In genomic region chr17:7191571-7192270, GRCh38 we compare ENCODE assay signal across 8 cellular contexts. TPM values are rescaled to one million over a fixed set of nuclear protein-coding genes. Genes with fewer than 3 reads are reported as not detected.
DNase-seq lines count a peak whose midpoint lies in the region; ATAC-seq, FAIRE-seq and TF ChIP-seq lines count a peak whose summit lies in the region.

No MANE protein-coding gene starts in this region.

- H3K36me3 ChIP-seq in Karpas-422 (ENCODE audit: insufficient read depth, low read length): no peaks in the 10 kb centered on the region
- H3K36me3 ChIP-seq in K562 (ENCODE audit: control insufficient read depth, insufficient read depth, low read length): peaks cover 17% of the 10 kb centered on the region; the same call in 1 of the 3 replicates
- no peaks in the 10 kb centered on the region for H3K36me3 ChIP-seq in CD8-positive, alpha-beta memory T cell (ENCODE audit: insufficient read depth, low read length)

- TF ChIP-seq CTCF in K562 (IDR thresholded peaks at IDR 0.05 in 2 of 3, conservative IDR thresholded peaks at IDR 0.05 in 1 of 3; ENCODE audit: insufficient read depth in 2 of 3, low read depth in 1 of 3, low read length in 3 of 3) (no peak), mesothelial cell of epicardium (IDR thresholded peaks at IDR 0.05; ENCODE audit: unreplicated experiment) (no peak)

- H3K9me3 Mint-ChIP-seq in mesothelial cell of epicardium: no peaks in the 10 kb centered on the region
- no peaks in the 10 kb centered on the region for H3K9me3 Mint-ChIP-seq in CD8-positive, alpha-beta memory T cell

- TF ChIP-seq RAD21 in K562 (CRISPR knock-in tag; conservative IDR thresholded peaks at IDR 0.05 in 1 of 2, IDR thresholded peaks at IDR 0.05 in 1 of 2): no peak

- intact Hi-C loops in K562 (cut with micrococcal nuclease): no loop called here
- intact Hi-C loops in posterior vena cava (cut with DNase I): no loop called here

- no peak overlapping the region for H3K4me3 Mint-ChIP-seq in mesothelial cell of epicardium
- no peak overlapping the region for H3K4me3 Mint-ChIP-seq in CD8-positive, alpha-beta memory T cell

- H3K4me1 ChIP-seq in Karpas-422 (ENCODE audit: low read length) (no peaks in the 10 kb centered on the region), K562 (replicated peaks in 1 of 2; ENCODE audit: control insufficient read depth in 2 of 2, insufficient read depth in 2 of 2, low read length in 2 of 2) (peaks cover 3 to 6% of the 10 kb centered on the region in 2 experiments; a peak in 3 of 5 replicates)
- H3K4me1 ChIP-seq in CD8-positive, alpha-beta memory T cell (ENCODE audit: insufficient read depth, low read length): no peaks in the 10 kb centered on the region

- CTCF ChIA-PET in K562 (lab: Yijun Ruan, JAX; ENCODE audit: low intra/inter-chr PET ratio): no interaction called here
- CTCF ChIA-PET in CD8-positive, alpha-beta memory T cell (lab: Charles Lee): no interaction called here

- no peak for TF ChIP-seq POLR2A in K562 (conservative IDR thresholded peaks at IDR 0.05)

- 98% methylated on average over 6 of the region's 26 CpGs for WGBS in K562 (ENCODE audit: insufficient coverage, low coverage, missing lambda C conversion rate)

- POLR2A ChIA-PET in K562 (lab: Yijun Ruan, JAX): no interaction called here
- POLR2A ChIA-PET in CD8-positive, alpha-beta memory T cell (lab: Charles Lee): no interaction called here

- no peak overlapping the region for H2AFZ ChIP-seq in Karpas-422 (ENCODE audit: low read length)
- H2AFZ ChIP-seq in K562 (ENCODE audit: low read depth, low read length): no peak overlapping the region

- peaks cover 2% of the 10 kb centered on the region for H3K4me1 Mint-ChIP-seq in mesothelial cell of epicardium
- H3K4me1 Mint-ChIP-seq in CD8-positive, alpha-beta memory T cell: no peaks in the 10 kb centered on the region

- H3K9me1 ChIP-seq in K562 (ENCODE audit: control insufficient read depth, insufficient read depth, low read length): no peaks in the 10 kb centered on the region

- H3K27me3 Mint-ChIP-seq in mesothelial cell of epicardium (ENCODE audit: low read depth): no peaks in the 10 kb centered on the region
- peaks cover 0 to 2% of the 10 kb centered on the region in 2 donors for H3K27me3 Mint-ChIP-seq in CD8-positive, alpha-beta memory T cell

- peaks cover 27% of the 10 kb centered on the region for H3K36me3 Mint-ChIP-seq in mesothelial cell of epicardium
- H3K36me3 Mint-ChIP-seq in CD8-positive, alpha-beta memory T cell: peaks cover 0 to 6% (median 0%) of the 10 kb centered on the region in 3 donors

- no peak for FAIRE-seq in K562 (lab: Jason Lieb, UNC)

- ATAC-seq in K562: peak; percentile 93

- H3K9ac ChIP-seq in Karpas-422 (ENCODE audit: low read length) (no peak overlapping the region), K562 (ENCODE audit: insufficient read depth in 1 of 2, low read depth in 2 of 2, low read length in 2 of 2) (no peak overlapping the region)

- H3K79me2 ChIP-seq in Karpas-422 (ENCODE audit: low read length): no peaks in the 10 kb centered on the region
- no peaks in the 10 kb centered on the region for H3K79me2 ChIP-seq in K562 (ENCODE audit: control insufficient read depth, insufficient read depth, low read length)

- TF ChIP-seq EP300 in K562 (IDR thresholded peaks at IDR 0.05; ENCODE audit: low read length): no peak

- no peaks in the 10 kb centered on the region for H4K20me1 ChIP-seq in Karpas-422 (ENCODE audit: insufficient read depth, low read depth, low read length)
- no peaks in the 10 kb centered on the region for H4K20me1 ChIP-seq in K562 (replicated peaks; ENCODE audit: control insufficient read depth, insufficient read depth, low read length)

- no peaks in the 10 kb centered on the region for H3K27me3 ChIP-seq in Karpas-422 (ENCODE audit: low read length)
- no peaks in the 10 kb centered on the region for H3K27me3 ChIP-seq in K562 (ENCODE audit: control insufficient read depth in 2 of 2, insufficient read depth in 2 of 2, low read length in 2 of 2)
- H3K27me3 ChIP-seq in CD8-positive, alpha-beta memory T cell (ENCODE audit: insufficient read depth, low read length, poor library complexity, severe bottlenecking): no peaks in the 10 kb centered on the region

- H3K27ac ChIP-seq in Karpas-422 (ENCODE audit: low read length) (no peak overlapping the region), K562 (ENCODE audit: extremely low read depth, low read depth, low read length) (no peak overlapping the region)
- H3K27ac ChIP-seq in CD8-positive, alpha-beta memory T cell (ENCODE audit: low read depth, low read length): no peak overlapping the region

- in situ Hi-C loops in K562 (cut with MboI): no loop called here

- DNase-seq in EH (ENCODE audit: low read depth) (peak; percentile 55), Karpas-422 (peak; percentile 71), K562 (ENCODE audit: extremely low read depth in 1 of 4, low spot score in 3 of 4) (peak; percentile 37 to 47 (median 46)), mesothelial cell of epicardium (ENCODE audit: low spot score in 2 of 2, unreplicated experiment in 2 of 2) (peak in 1 of 2 experiments; percentile 62), NCI-H1436 treated with DMSO at 0.1 percent for 48 hours (lab: John Stamatoyannopoulos, UW) (no peak), NCI-H2081 (lab: John Stamatoyannopoulos, UW) (no peak), posterior vena cava (ENCODE audit: low spot score) (no peak)
- no peak for DNase-seq in CD8-positive, alpha-beta memory T cell

- no TSS peak for BruUV-seq in K562 (replicated peaks; lab: Mats Ljungman, UMichigan)

- H3K4me3 ChIP-seq in Karpas-422 (ENCODE audit: low read length) (no peak overlapping the region), K562 (no peak overlapping the region)
- H3K4me3 ChIP-seq in CD8-positive, alpha-beta memory T cell (ENCODE audit: low read length): no peak overlapping the region

- no peak overlapping the region for H3K4me2 ChIP-seq in Karpas-422 (ENCODE audit: low read depth, low read length, poor library complexity, severe bottlenecking)
- H3K4me2 ChIP-seq in K562 (ENCODE audit: insufficient read depth, low read length): no peak overlapping the region

- H3K9me2 ChIP-seq in Karpas-422 (replicated peaks; ENCODE audit: insufficient read depth, low read length): no peaks in the 10 kb centered on the region

- peak overlapping the region; percentile 34 for H3K27ac Mint-ChIP-seq in mesothelial cell of epicardium
- no peak overlapping the region for H3K27ac Mint-ChIP-seq in CD8-positive, alpha-beta memory T cell

- H3K9me3 ChIP-seq in Karpas-422 (ENCODE audit: low read length) (no peaks in the 10 kb centered on the region), K562 (replicated peaks; ENCODE audit: control insufficient read depth, insufficient read depth, low read depth, low read length) (no peaks in the 10 kb centered on the region)
- no peaks in the 10 kb centered on the region for H3K9me3 ChIP-seq in CD8-positive, alpha-beta memory T cell (ENCODE audit: low read length)

RNA-seq across cellular contexts. Expression of gene ASGR1, which starts 12.6 kb away (rescaled TPM):
- total RNA-seq in Karpas-422 (2014; rRNA removed; shearing (Covaris generic); ENCODE audit: low replicate concordance): 1.2 TPM in 1 of 2 replicates, not detected in the other
- 1.4 and 3.8 TPM in 2 replicates for total RNA-seq in K562 (2011; cell fraction: chromatin; rRNA removed; ENCODE audit: low replicate concordance)
- 2.1 and 3.0 TPM in 2 replicates for total RNA-seq in K562 (2011; cell fraction: nucleolus; rRNA removed)
- 1.3 and 1.6 TPM in 2 replicates for total RNA-seq in K562 (2011; cell fraction: nucleoplasm; rRNA removed)
- total RNA-seq in K562 (2014; rRNA removed) (0.45 and 1.00 TPM in 2 replicates), K562 (2014; rRNA removed; fragmentation: Illumina TruSeq; extraction: Trizol) (0.11 TPM in 1 of 2 replicates, not detected in the other), K562 (2015; rRNA removed; fragmentation: Illumina TruSeq; extraction: Trizol) (0.14 and 0.41 TPM in 2 replicates), K562 (2021) (0.58 and 0.78 TPM in 2 replicates), mesothelial cell of epicardium (15.9 to 19.7 TPM (median 16.5 TPM) in 3 replicates), posterior vena cava (1 to 10 TPM; 1.2 to 2.2 TPM)
- polyA plus RNA-seq in K562 (2011; rRNA removed) (1.0 and 2.5 TPM in 2 replicates), K562 (2014; fragmentation: Illumina TruSeq; extraction: Trizol) (0.15 and 0.40 TPM in 2 replicates), K562 (2014; fragmentation: Nextera tagmentation; extraction: Ambion mirVana) (not detected), K562 (2014; rRNA removed) (0.64 and 2.3 TPM in 2 replicates)
- 2.6 and 3.2 TPM in 2 replicates for polyA plus RNA-seq in K562 (2011; cell fraction: cytosol; rRNA removed)
- 7.7 and 11.1 TPM in 2 replicates for polyA plus RNA-seq in K562 (2011; cell fraction: nucleus; rRNA removed)
- polyA plus RNA-seq in K562 (2012): 0.68 and 1.1 TPM in 2 replicates
- polyA minus RNA-seq in K562 (2011; rRNA and poly(A)+ RNA removed): 0.24 and 0.56 TPM in 2 replicates
- 1.3 TPM in 1 of 2 replicates, not detected in the other for polyA minus RNA-seq in K562 (2011; cell fraction: cytosol; rRNA and poly(A)+ RNA removed)
- polyA minus RNA-seq in K562 (2011; cell fraction: nucleus; rRNA and poly(A)+ RNA removed): 1.2 and 2.7 TPM in 2 replicates
- total RNA-seq in CD8-positive, alpha-beta memory T cell: under 1 TPM; 0.46 to 0.55 TPM
- polyA plus RNA-seq in CD8-positive, alpha-beta memory T cell: not detected

RNA-seq across cellular contexts. Expression of gene DLG4, which starts 27.9 kb away (rescaled TPM):
- total RNA-seq in Karpas-422 (2014; rRNA removed; shearing (Covaris generic); ENCODE audit: low replicate concordance): 8.5 and 24.1 TPM in 2 replicates
- 43.5 and 75.5 TPM in 2 replicates for total RNA-seq in K562 (2011; cell fraction: chromatin; rRNA removed; ENCODE audit: low replicate concordance)
- 21.5 and 23.8 TPM in 2 replicates for total RNA-seq in K562 (2011; cell fraction: nucleolus; rRNA removed)
- 31.9 and 46.3 TPM in 2 replicates for total RNA-seq in K562 (2011; cell fraction: nucleoplasm; rRNA removed)
- total RNA-seq in K562 (2014; rRNA removed) (4.1 and 4.9 TPM in 2 replicates), K562 (2014; rRNA removed; fragmentation: Illumina TruSeq; extraction: Trizol) (2.2 and 3.1 TPM in 2 replicates), K562 (2015; rRNA removed; fragmentation: Illumina TruSeq; extraction: Trizol) (4.0 and 4.1 TPM in 2 replicates), K562 (2021) (8.8 and 12.0 TPM in 2 replicates), mesothelial cell of epicardium (59.9 to 62.4 TPM (median 60.2 TPM) in 3 replicates), posterior vena cava (10 to 100 TPM; 20.8 to 21.2 TPM)
- polyA plus RNA-seq in K562 (2011; rRNA removed) (4.6 and 9.8 TPM in 2 replicates), K562 (2014; fragmentation: Illumina TruSeq; extraction: Trizol) (6.3 and 7.8 TPM in 2 replicates), K562 (2014; fragmentation: Nextera tagmentation; extraction: Ambion mirVana) (under 1 TPM; 0.03 to 0.07 TPM), K562 (2014; rRNA removed) (6.6 and 8.5 TPM in 2 replicates)
- polyA plus RNA-seq in K562 (2011; cell fraction: cytosol; rRNA removed): 4.1 and 4.3 TPM in 2 replicates
- 29.5 and 39.7 TPM in 2 replicates for polyA plus RNA-seq in K562 (2011; cell fraction: nucleus; rRNA removed)
- 11.6 and 11.9 TPM in 2 replicates for polyA plus RNA-seq in K562 (2012)
- polyA minus RNA-seq in K562 (2011; rRNA and poly(A)+ RNA removed): 4.0 and 5.2 TPM in 2 replicates
- polyA minus RNA-seq in K562 (2011; cell fraction: cytosol; rRNA and poly(A)+ RNA removed): 4.9 and 5.7 TPM in 2 replicates
- 7.0 and 8.4 TPM in 2 replicates for polyA minus RNA-seq in K562 (2011; cell fraction: nucleus; rRNA and poly(A)+ RNA removed)
- 1 to 10 TPM; 3.5 to 4.4 TPM for total RNA-seq in CD8-positive, alpha-beta memory T cell
- 0.45 TPM for polyA plus RNA-seq in CD8-positive, alpha-beta memory T cell

RNA-seq across cellular contexts. Expression of gene ACADVL, which starts 28.0 kb away (rescaled TPM):
- 245 and 371 TPM in 2 replicates for total RNA-seq in Karpas-422 (2014; rRNA removed; shearing (Covaris generic); ENCODE audit: low replicate concordance)
- total RNA-seq in K562 (2011; cell fraction: chromatin; rRNA removed; ENCODE audit: low replicate concordance): 1,164 and 2,824 TPM in 2 replicates
- 1,687 and 1,801 TPM in 2 replicates for total RNA-seq in K562 (2011; cell fraction: nucleolus; rRNA removed)
- total RNA-seq in K562 (2011; cell fraction: nucleoplasm; rRNA removed): 1,262 and 1,361 TPM in 2 replicates
- total RNA-seq in K562 (2014; rRNA removed) (214 and 235 TPM in 2 replicates), K562 (2014; rRNA removed; fragmentation: Illumina TruSeq; extraction: Trizol) (87.0 and 117 TPM in 2 replicates), K562 (2015; rRNA removed; fragmentation: Illumina TruSeq; extraction: Trizol) (180 and 194 TPM in 2 replicates), K562 (2021) (283 and 313 TPM in 2 replicates), mesothelial cell of epicardium (385 to 424 TPM (median 410 TPM) in 3 replicates), posterior vena cava (100 to 1,000 TPM; 444 to 567 TPM)
- polyA plus RNA-seq in K562 (2011; rRNA removed) (261 and 459 TPM in 2 replicates), K562 (2014; fragmentation: Illumina TruSeq; extraction: Trizol) (241 and 269 TPM in 2 replicates), K562 (2014; fragmentation: Nextera tagmentation; extraction: Ambion mirVana) (10 to 100 TPM; 25.5 to 46.2 TPM), K562 (2014; rRNA removed) (376 and 449 TPM in 2 replicates)
- 206 and 297 TPM in 2 replicates for polyA plus RNA-seq in K562 (2011; cell fraction: cytosol; rRNA removed)
- polyA plus RNA-seq in K562 (2011; cell fraction: nucleus; rRNA removed): 4,218 and 4,978 TPM in 2 replicates
- 380 and 644 TPM in 2 replicates for polyA plus RNA-seq in K562 (2012)
- 93.6 and 95.1 TPM in 2 replicates for polyA minus RNA-seq in K562 (2011; rRNA and poly(A)+ RNA removed)
- polyA minus RNA-seq in K562 (2011; cell fraction: cytosol; rRNA and poly(A)+ RNA removed): 82.1 and 82.9 TPM in 2 replicates
- polyA minus RNA-seq in K562 (2011; cell fraction: nucleus; rRNA and poly(A)+ RNA removed): 363 and 519 TPM in 2 replicates
- 100 to 1,000 TPM; 281 to 288 TPM for total RNA-seq in CD8-positive, alpha-beta memory T cell
- polyA plus RNA-seq in CD8-positive, alpha-beta memory T cell: 109 TPM

RNA-seq across cellular contexts. Expression of gene DVL2, which starts 42.6 kb away (rescaled TPM):
- 75.2 and 117 TPM in 2 replicates for total RNA-seq in Karpas-422 (2014; rRNA removed; shearing (Covaris generic); ENCODE audit: low replicate concordance)
- 108 and 173 TPM in 2 replicates for total RNA-seq in K562 (2011; cell fraction: chromatin; rRNA removed; ENCODE audit: low replicate concordance)
- 80.7 and 98.4 TPM in 2 replicates for total RNA-seq in K562 (2011; cell fraction: nucleolus; rRNA removed)
- total RNA-seq in K562 (2011; cell fraction: nucleoplasm; rRNA removed): 85.2 and 125 TPM in 2 replicates
- total RNA-seq in K562 (2014; rRNA removed) (39.1 and 42.9 TPM in 2 replicates), K562 (2014; rRNA removed; fragmentation: Illumina TruSeq; extraction: Trizol) (10.7 and 12.0 TPM in 2 replicates), K562 (2015; rRNA removed; fragmentation: Illumina TruSeq; extraction: Trizol) (24.3 and 25.9 TPM in 2 replicates), K562 (2021) (44.6 and 49.5 TPM in 2 replicates), mesothelial cell of epicardium (87.3 to 96.1 TPM (median 94.0 TPM) in 3 replicates), posterior vena cava (10 to 100 TPM; 21.9 to 26.7 TPM)
- polyA plus RNA-seq in K562 (2011; rRNA removed) (3.9 and 7.2 TPM in 2 replicates), K562 (2014; fragmentation: Illumina TruSeq; extraction: Trizol) (34.0 and 35.5 TPM in 2 replicates), K562 (2014; fragmentation: Nextera tagmentation; extraction: Ambion mirVana) (1 to 10 TPM; 1.3 TPM), K562 (2014; rRNA removed) (25.8 and 28.5 TPM in 2 replicates)
- 6.9 and 7.1 TPM in 2 replicates for polyA plus RNA-seq in K562 (2011; cell fraction: cytosol; rRNA removed)
- 34.8 and 49.0 TPM in 2 replicates for polyA plus RNA-seq in K562 (2011; cell fraction: nucleus; rRNA removed)
- polyA plus RNA-seq in K562 (2012): 45.7 and 51.8 TPM in 2 replicates
- polyA minus RNA-seq in K562 (2011; rRNA and poly(A)+ RNA removed): 11.9 and 13.2 TPM in 2 replicates
- 9.1 and 20.8 TPM in 2 replicates for polyA minus RNA-seq in K562 (2011; cell fraction: cytosol; rRNA and poly(A)+ RNA removed)
- 30.4 and 34.9 TPM in 2 replicates for polyA minus RNA-seq in K562 (2011; cell fraction: nucleus; rRNA and poly(A)+ RNA removed)
- total RNA-seq in CD8-positive, alpha-beta memory T cell: 10 to 100 TPM; 61.8 to 65.5 TPM
- polyA plus RNA-seq in CD8-positive, alpha-beta memory T cell: 24.0 TPM

RNA-seq across cellular contexts. Expression of gene PHF23, which starts 47.5 kb away (rescaled TPM):
- 36.7 and 69.3 TPM in 2 replicates for total RNA-seq in Karpas-422 (2014; rRNA removed; shearing (Covaris generic); ENCODE audit: low replicate concordance)
- total RNA-seq in K562 (2011; cell fraction: chromatin; rRNA removed; ENCODE audit: low replicate concordance): 21.4 and 38.4 TPM in 2 replicates
- total RNA-seq in K562 (2011; cell fraction: nucleolus; rRNA removed): 20.0 and 20.1 TPM in 2 replicates
- total RNA-seq in K562 (2011; cell fraction: nucleoplasm; rRNA removed): 23.5 and 23.7 TPM in 2 replicates
- total RNA-seq in K562 (2014; rRNA removed): 39.0 and 49.9 TPM in 2 replicates
- total RNA-seq in K562 (2014; rRNA removed; fragmentation: Illumina TruSeq; extraction: Trizol): 27.8 and 28.1 TPM in 2 replicates
- total RNA-seq in K562 (2015; rRNA removed; fragmentation: Illumina TruSeq; extraction: Trizol): 50.1 and 51.1 TPM in 2 replicates
- total RNA-seq in K562 (2021): 33.7 and 38.6 TPM in 2 replicates
- 25.0 and 32.7 TPM in 2 replicates for polyA plus RNA-seq in K562 (2011; rRNA removed)
- 20.0 and 33.8 TPM in 2 replicates for polyA plus RNA-seq in K562 (2011; cell fraction: cytosol; rRNA removed)
- 16.8 and 28.4 TPM in 2 replicates for polyA plus RNA-seq in K562 (2011; cell fraction: nucleus; rRNA removed)
- polyA plus RNA-seq in K562 (2012): 27.6 and 38.6 TPM in 2 replicates
- polyA plus RNA-seq in K562 (2014; fragmentation: Illumina TruSeq; extraction: Trizol): 53.1 and 87.5 TPM in 2 replicates
- 1 to 10 TPM; 7.4 TPM for polyA plus RNA-seq in K562 (2014; fragmentation: Nextera tagmentation; extraction: Ambion mirVana)
- polyA plus RNA-seq in K562 (2014; rRNA removed): 34.1 and 36.1 TPM in 2 replicates
- polyA minus RNA-seq in K562 (2011; rRNA and poly(A)+ RNA removed): 20.2 and 26.4 TPM in 2 replicates
- polyA minus RNA-seq in K562 (2011; cell fraction: cytosol; rRNA and poly(A)+ RNA removed): 14.2 and 19.9 TPM in 2 replicates
- polyA minus RNA-seq in K562 (2011; cell fraction: nucleus; rRNA and poly(A)+ RNA removed): 7.1 and 10.6 TPM in 2 replicates
- total RNA-seq in mesothelial cell of epicardium: 55.4 to 57.1 TPM (median 55.6 TPM) in 3 replicates
- 10 to 100 TPM; 48.0 to 51.9 TPM for total RNA-seq in CD8-positive, alpha-beta memory T cell
- 25.8 TPM for polyA plus RNA-seq in CD8-positive, alpha-beta memory T cell
- total RNA-seq in posterior vena cava: 10 to 100 TPM; 20.4 to 27.5 TPM

Comparison
In these comparisons a context has a peak if more than half of its experiments do, and no peak if none do; other contexts are left out.
1. DNase-seq: peak in EH (single experiment), Karpas-422 (single experiment) and K562 (4 of 4); none in NCI-H1436 treated with DMSO at 0.1 percent for 48 hours (single experiment), NCI-H2081 (0 of 2), CD8-positive, alpha-beta memory T cell (0 of 5) and posterior vena cava (single experiment).